1 cellular context compared by ENCODE assay signal in the genomic region with DNA sequence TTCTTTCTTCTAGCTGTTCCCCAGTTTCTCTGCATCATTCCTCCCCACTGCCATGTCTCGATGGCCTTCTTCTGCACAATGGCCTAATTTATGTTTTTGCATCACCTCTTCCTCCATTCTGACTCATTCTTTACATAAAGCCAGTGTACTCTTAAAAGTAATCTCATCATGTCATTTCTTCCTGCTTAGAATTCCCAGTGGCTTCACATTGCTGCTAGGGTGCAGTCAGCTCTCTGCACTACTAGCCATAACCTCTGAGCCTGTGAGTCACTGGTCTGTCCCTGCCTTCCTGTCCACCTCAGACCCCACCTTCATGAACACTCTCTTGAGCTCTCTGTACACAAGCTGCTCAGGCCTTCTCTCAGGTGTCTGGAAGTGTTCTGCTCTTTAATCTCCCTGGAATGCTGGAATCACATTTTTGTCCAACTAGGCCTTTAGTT.
TF ChIP-seq lines count a peak whose summit lies in the region.

No MANE protein-coding gene starts in this region.

TF ChIP-seq in HepG2, 621 proteins besides CTCF, POLR2A, EP300 and RAD21 (continued from another document and continues in another):
- TF ChIP-seq, protein P1, sequence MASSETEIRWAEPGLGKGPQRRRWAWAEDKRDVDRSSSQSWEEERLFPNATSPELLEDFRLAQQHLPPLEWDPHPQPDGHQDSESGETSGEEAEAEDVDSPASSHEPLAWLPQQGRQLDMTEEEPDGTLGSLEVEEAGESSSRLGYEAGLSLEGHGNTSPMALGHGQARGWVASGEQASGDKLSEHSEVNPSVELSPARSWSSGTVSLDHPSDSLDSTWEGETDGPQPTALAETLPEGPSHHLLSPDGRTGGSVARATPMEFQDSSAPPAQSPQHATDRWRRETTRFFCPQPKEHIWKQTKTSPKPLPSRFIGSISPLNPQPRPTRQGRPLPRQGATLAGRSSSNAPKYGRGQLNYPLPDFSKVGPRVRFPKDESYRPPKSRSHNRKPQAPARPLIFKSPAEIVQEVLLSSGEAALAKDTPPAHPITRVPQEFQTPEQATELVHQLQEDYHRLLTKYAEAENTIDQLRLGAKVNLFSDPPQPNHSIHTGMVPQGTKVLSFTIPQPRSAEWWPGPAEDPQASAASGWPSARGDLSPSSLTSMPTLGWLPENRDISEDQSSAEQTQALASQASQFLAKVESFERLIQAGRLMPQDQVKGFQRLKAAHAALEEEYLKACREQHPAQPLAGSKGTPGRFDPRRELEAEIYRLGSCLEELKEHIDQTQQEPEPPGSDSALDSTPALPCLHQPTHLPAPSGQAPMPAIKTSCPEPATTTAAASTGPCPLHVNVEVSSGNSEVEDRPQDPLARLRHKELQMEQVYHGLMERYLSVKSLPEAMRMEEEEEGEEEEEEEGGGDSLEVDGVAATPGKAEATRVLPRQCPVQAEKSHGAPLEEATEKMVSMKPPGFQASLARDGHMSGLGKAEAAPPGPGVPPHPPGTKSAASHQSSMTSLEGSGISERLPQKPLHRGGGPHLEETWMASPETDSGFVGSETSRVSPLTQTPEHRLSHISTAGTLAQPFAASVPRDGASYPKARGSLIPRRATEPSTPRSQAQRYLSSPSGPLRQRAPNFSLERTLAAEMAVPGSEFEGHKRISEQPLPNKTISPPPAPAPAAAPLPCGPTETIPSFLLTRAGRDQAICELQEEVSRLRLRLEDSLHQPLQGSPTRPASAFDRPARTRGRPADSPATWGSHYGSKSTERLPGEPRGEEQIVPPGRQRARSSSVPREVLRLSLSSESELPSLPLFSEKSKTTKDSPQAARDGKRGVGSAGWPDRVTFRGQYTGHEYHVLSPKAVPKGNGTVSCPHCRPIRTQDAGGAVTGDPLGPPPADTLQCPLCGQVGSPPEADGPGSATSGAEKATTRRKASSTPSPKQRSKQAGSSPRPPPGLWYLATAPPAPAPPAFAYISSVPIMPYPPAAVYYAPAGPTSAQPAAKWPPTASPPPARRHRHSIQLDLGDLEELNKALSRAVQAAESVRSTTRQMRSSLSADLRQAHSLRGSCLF (CRISPR knock-in tag; IDR thresholded peaks at IDR 0.05; ENCODE audit: borderline replicate concordance) = no peak
- TF ChIP-seq MIER3 (CRISPR knock-in tag; IDR thresholded peaks at IDR 0.05; ENCODE audit: borderline replicate concordance) (0 out of 2 replicates have a peak, but pooled peaks have one; percentile 32), ZNF83 (CRISPR knock-in tag; IDR thresholded peaks at IDR 0.05; ENCODE audit: borderline replicate concordance) (no peak), ZNF382 (CRISPR knock-in tag; IDR thresholded peaks at IDR 0.05; ENCODE audit: borderline replicate concordance) (no peak), KMT2A (CRISPR knock-in tag; IDR thresholded peaks at IDR 0.05) (no peak), ZNF629 (CRISPR knock-in tag; conservative IDR thresholded peaks at IDR 0.05) (no peak), ZNF670 (CRISPR knock-in tag; IDR thresholded peaks at IDR 0.05; ENCODE audit: borderline replicate concordance) (no peak), SOX13 (IDR thresholded peaks at IDR 0.05) (no peak), SOX13 (CRISPR knock-in tag; conservative IDR thresholded peaks at IDR 0.05 in 1 of 2, IDR thresholded peaks at IDR 0.05 in 1 of 2) (no peak), ZSCAN30 (CRISPR knock-in tag; IDR thresholded peaks at IDR 0.05) (no peak), SMYD3 (CRISPR knock-in tag; IDR thresholded peaks at IDR 0.05) (no peak), ZNF274 (CRISPR knock-in tag; IDR thresholded peaks at IDR 0.05) (no peak), NCOA2 (CRISPR knock-in tag; IDR thresholded peaks at IDR 0.05) (no peak), SSRP1 (CRISPR knock-in tag; IDR thresholded peaks at IDR 0.05) (no peak), TARDBP (CRISPR knock-in tag; IDR thresholded peaks at IDR 0.05) (no peak), NR3C1 (CRISPR knock-in tag; IDR thresholded peaks at IDR 0.05) (no peak), ZNF605 (CRISPR knock-in tag; IDR thresholded peaks at IDR 0.05) (no peak), ZNF563 (CRISPR knock-in tag; IDR thresholded peaks at IDR 0.05) (no peak), ZNF891 (CRISPR knock-in tag; IDR thresholded peaks at IDR 0.05) (no peak), GABPA (IDR thresholded peaks at IDR 0.05; ENCODE audit: low read depth, low read length) (no peak), GABPA (CRISPR knock-in tag; IDR thresholded peaks at IDR 0.05; ENCODE audit: low read depth) (peak; percentile 52; the same call in 1 of the 2 replicates), NBN (conservative IDR thresholded peaks at IDR 0.05) (no peak), JUN (CRISPR knock-in tag; IDR thresholded peaks at IDR 0.05) (peak; percentile 87), ZNF431 (CRISPR knock-in tag; IDR thresholded peaks at IDR 0.05; ENCODE audit: borderline replicate concordance, low read depth) (no peak), PAWR (CRISPR knock-in tag; IDR thresholded peaks at IDR 0.05; ENCODE audit: borderline replicate concordance) (no peak), NFRKB (IDR thresholded peaks at IDR 0.05) (no peak), KLF6 (CRISPR knock-in tag; IDR thresholded peaks at IDR 0.05) (no peak), ATAD3A (CRISPR knock-in tag; IDR thresholded peaks at IDR 0.05) (no peak), ISL2 (CRISPR knock-in tag; IDR thresholded peaks at IDR 0.05) (no peak), U2AF2 (IDR thresholded peaks at IDR 0.05; ENCODE audit: low read depth, low read length) (no peak), NR2F1 (CRISPR knock-in tag; IDR thresholded peaks at IDR 0.05) (no peak), MAF1 (CRISPR knock-in tag; IDR thresholded peaks at IDR 0.05; ENCODE audit: borderline replicate concordance) (no peak), MEIS2 (CRISPR knock-in tag; IDR thresholded peaks at IDR 0.05) (no peak), HOXD1 (CRISPR knock-in tag; IDR thresholded peaks at IDR 0.05) (no peak), SRF (IDR thresholded peaks at IDR 0.05; ENCODE audit: low read depth, low read length) (no peak), SP2 (CRISPR knock-in tag; IDR thresholded peaks at IDR 0.05) (no peak), ZNF558 (CRISPR knock-in tag; IDR thresholded peaks at IDR 0.05; ENCODE audit: borderline replicate concordance) (no peak), ZNF496 (CRISPR knock-in tag; IDR thresholded peaks at IDR 0.05; ENCODE audit: insufficient replicate concordance) (no peak), FOSL2 (CRISPR knock-in tag; IDR thresholded peaks at IDR 0.05) (peak; percentile 96), ZNF33A (CRISPR knock-in tag; IDR thresholded peaks at IDR 0.05; ENCODE audit: borderline replicate concordance) (no peak)
- TF ChIP-seq, protein P2, sequence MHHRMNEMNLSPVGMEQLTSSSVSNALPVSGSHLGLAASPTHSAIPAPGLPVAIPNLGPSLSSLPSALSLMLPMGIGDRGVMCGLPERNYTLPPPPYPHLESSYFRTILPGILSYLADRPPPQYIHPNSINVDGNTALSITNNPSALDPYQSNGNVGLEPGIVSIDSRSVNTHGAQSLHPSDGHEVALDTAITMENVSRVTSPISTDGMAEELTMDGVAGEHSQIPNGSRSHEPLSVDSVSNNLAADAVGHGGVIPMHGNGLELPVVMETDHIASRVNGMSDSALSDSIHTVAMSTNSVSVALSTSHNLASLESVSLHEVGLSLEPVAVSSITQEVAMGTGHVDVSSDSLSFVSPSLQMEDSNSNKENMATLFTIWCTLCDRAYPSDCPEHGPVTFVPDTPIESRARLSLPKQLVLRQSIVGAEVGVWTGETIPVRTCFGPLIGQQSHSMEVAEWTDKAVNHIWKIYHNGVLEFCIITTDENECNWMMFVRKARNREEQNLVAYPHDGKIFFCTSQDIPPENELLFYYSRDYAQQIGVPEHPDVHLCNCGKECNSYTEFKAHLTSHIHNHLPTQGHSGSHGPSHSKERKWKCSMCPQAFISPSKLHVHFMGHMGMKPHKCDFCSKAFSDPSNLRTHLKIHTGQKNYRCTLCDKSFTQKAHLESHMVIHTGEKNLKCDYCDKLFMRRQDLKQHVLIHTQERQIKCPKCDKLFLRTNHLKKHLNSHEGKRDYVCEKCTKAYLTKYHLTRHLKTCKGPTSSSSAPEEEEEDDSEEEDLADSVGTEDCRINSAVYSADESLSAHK (CRISPR knock-in tag; IDR thresholded peaks at IDR 0.05; ENCODE audit: borderline replicate concordance) = no peak
- TF ChIP-seq, protein P3, sequence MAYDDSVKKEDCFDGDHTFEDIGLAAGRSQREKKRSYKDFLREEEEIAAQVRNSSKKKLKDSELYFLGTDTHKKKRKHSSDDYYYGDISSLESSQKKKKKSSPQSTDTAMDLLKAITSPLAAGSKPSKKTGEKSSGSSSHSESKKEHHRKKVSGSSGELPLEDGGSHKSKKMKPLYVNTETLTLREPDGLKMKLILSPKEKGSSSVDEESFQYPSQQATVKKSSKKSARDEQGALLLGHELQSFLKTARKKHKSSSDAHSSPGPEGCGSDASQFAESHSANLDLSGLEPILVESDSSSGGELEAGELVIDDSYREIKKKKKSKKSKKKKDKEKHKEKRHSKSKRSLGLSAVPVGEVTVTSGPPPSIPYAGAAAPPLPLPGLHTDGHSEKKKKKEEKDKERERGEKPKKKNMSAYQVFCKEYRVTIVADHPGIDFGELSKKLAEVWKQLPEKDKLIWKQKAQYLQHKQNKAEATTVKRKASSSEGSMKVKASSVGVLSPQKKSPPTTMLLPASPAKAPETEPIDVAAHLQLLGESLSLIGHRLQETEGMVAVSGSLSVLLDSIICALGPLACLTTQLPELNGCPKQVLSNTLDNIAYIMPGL (CRISPR knock-in tag; IDR thresholded peaks at IDR 0.05; ENCODE audit: borderline replicate concordance in 1 of 2, low read depth in 1 of 2) = peak; percentile 71 to 91; a peak in 3 of 4 replicates
- TF ChIP-seq, protein P4, sequence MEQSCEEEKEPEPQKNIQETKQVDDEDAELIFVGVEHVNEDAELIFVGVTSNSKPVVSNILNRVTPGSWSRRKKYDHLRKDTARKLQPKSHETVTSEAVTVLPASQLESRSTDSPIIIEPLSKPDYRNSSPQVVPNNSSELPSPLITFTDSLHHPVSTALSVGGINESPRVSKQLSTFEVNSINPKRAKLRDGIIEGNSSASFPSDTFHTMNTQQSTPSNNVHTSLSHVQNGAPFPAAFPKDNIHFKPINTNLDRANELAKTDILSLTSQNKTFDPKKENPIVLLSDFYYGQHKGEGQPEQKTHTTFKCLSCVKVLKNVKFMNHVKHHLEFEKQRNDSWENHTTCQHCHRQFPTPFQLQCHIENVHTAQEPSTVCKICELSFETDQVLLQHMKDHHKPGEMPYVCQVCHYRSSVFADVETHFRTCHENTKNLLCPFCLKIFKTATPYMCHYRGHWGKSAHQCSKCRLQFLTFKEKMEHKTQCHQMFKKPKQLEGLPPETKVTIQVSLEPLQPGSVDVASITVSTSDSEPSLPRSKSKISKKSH (CRISPR knock-in tag; IDR thresholded peaks at IDR 0.05; ENCODE audit: borderline replicate concordance) = no peak
- TF ChIP-seq, protein P5, sequence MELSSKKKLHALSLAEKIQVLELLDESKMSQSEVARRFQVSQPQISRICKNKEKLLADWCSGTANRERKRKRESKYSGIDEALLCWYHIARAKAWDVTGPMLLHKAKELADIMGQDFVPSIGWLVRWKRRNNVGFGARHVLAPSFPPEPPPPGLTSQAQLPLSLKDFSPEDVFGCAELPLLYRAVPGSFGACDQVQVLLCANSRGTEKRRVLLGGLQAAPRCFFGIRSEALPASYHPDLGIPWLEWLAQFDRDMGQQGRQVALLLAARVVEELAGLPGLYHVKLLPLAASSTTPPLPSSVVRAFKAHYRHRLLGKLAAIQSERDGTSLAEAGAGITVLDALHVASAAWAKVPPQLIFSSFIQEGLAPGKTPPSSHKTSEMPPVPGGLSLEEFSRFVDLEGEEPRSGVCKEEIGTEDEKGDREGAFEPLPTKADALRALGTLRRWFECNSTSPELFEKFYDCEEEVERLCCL (CRISPR knock-in tag; IDR thresholded peaks at IDR 0.05; ENCODE audit: borderline replicate concordance) = no peak
- TF ChIP-seq, protein P6, sequence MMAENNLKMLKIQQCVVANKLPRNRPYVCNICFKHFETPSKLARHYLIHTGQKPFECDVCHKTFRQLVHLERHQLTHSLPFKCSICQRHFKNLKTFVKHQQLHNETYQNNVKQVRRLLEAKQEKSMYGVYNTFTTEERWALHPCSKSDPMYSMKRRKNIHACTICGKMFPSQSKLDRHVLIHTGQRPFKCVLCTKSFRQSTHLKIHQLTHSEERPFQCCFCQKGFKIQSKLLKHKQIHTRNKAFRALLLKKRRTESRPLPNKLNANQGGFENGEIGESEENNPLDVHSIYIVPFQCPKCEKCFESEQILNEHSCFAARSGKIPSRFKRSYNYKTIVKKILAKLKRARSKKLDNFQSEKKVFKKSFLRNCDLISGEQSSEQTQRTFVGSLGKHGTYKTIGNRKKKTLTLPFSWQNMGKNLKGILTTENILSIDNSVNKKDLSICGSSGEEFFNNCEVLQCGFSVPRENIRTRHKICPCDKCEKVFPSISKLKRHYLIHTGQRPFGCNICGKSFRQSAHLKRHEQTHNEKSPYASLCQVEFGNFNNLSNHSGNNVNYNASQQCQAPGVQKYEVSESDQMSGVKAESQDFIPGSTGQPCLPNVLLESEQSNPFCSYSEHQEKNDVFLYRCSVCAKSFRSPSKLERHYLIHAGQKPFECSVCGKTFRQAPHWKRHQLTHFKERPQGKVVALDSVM (CRISPR knock-in tag; IDR thresholded peaks at IDR 0.05) = no peak
- TF ChIP-seq, protein P7, sequence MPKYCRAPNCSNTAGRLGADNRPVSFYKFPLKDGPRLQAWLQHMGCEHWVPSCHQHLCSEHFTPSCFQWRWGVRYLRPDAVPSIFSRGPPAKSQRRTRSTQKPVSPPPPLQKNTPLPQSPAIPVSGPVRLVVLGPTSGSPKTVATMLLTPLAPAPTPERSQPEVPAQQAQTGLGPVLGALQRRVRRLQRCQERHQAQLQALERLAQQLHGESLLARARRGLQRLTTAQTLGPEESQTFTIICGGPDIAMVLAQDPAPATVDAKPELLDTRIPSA (CRISPR knock-in tag; IDR thresholded peaks at IDR 0.05; ENCODE audit: borderline replicate concordance) = no peak
- TF ChIP-seq, protein P8, sequence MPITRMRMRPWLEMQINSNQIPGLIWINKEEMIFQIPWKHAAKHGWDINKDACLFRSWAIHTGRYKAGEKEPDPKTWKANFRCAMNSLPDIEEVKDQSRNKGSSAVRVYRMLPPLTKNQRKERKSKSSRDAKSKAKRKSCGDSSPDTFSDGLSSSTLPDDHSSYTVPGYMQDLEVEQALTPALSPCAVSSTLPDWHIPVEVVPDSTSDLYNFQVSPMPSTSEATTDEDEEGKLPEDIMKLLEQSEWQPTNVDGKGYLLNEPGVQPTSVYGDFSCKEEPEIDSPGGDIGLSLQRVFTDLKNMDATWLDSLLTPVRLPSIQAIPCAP (CRISPR knock-in tag; IDR thresholded peaks at IDR 0.05; ENCODE audit: low read depth) = no peak
- TF ChIP-seq, protein P9, sequence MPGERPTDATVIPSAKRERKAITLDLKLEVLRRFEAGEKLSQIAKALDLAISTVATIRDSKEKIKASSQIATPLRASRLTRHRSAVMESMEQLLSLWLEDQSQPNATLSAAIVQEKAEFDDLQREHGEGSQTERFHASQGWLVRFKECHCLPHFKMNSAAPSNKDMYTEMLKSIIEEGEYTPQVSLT (CRISPR knock-in tag; IDR thresholded peaks at IDR 0.05; ENCODE audit: borderline replicate concordance, low read depth) = no peak
- TF ChIP-seq, protein P10, sequence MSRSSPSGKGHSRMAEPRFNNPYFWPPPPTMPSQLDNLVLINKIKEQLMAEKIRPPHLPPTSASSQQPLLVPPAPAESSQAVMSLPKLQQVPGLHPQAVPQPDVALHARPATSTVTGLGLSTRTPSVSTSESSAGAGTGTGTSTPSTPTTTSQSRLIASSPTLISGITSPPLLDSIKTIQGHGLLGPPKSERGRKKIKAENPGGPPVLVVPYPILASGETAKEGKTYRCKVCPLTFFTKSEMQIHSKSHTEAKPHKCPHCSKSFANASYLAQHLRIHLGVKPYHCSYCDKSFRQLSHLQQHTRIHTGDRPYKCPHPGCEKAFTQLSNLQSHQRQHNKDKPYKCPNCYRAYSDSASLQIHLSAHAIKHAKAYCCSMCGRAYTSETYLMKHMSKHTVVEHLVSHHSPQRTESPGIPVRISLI (CRISPR knock-in tag; IDR thresholded peaks at IDR 0.05; ENCODE audit: borderline replicate concordance) = no peak
